In the genomic region with DNA sequence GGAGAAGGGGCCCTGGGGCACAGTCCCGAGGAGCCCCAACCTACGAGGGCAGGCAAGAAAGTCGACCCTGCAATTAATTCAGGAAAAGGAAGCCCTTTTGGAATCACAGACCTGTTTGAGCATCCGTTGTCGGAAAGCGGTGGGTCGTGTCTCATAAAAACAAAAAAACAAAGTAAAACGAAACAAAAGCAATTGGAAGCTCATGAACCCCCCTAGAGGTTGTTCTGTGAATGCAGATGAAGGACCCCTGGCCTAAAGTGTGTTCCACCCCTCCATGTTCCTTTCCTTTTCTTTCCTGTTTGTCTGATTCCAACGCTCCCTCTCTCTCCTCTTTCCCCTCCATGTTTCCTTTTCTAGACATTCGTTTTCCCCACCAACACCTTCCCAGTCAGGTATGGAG, we compare ENCODE assay signal across 10 cellular contexts.
A peak's percentile ranks its signal among the peaks of the same experiment; 100 is the strongest.
DNase-seq lines count a peak whose midpoint lies in the region; ATAC-seq, FAIRE-seq and TF ChIP-seq lines count a peak whose summit lies in the region.
"Had no signal": no experiment of that assay in that cellular context is flagged by ENCODE, and none has a peak within 500 bp of the region (broad histone marks: within the 10 kb centered on the region; RNA-seq: fewer than 3 reads in every experiment).

No MANE protein-coding gene starts in this region.

- TF ChIP-seq POLR2A in HCT116 (IDR thresholded peaks at IDR 0.05; ENCODE audit: borderline replicate concordance, extremely low read depth, insufficient read depth, insufficient read length): no peak

- peak overlapping the region; percentile 50 for H3K4me2 ChIP-seq in HCT116 (ENCODE audit: low read length)

- TF ChIP-seq CTCF in HCT116 (IDR thresholded peaks at IDR 0.05 in 2 of 3, conservative IDR thresholded peaks at IDR 0.05 in 1 of 3; ENCODE audit: borderline replicate concordance in 1 of 3, insufficient read depth in 1 of 3, low read depth in 2 of 3, low read length in 2 of 3): peak; percentile 22 to 59 (median 57); a peak in 3 of 6 replicates

- H3K36me3 Mint-ChIP-seq in memory B cell: no peaks in the 10 kb centered on the region

- peaks cover 11 to 18% of the 10 kb centered on the region in 2 experiments for H3K4me1 ChIP-seq in HCT116 (ENCODE audit: control insufficient read depth in 1 of 2, insufficient read depth in 2 of 2, low read length in 2 of 2)
- H3K4me1 ChIP-seq in adipocyte (ENCODE audit: control insufficient read depth, insufficient read depth, low read length): peaks cover 20% of the 10 kb centered on the region

- ATAC-seq in HCT116 (peak; percentile 48; the same call in 1 of the 2 replicates), memory B cell (ENCODE audit: low read depth) (no peak), GM18867 (IDR thresholded peaks at IDR 0.05; ENCODE audit: unreplicated experiment) (no peak), GM18520 (IDR thresholded peaks at IDR 0.05; ENCODE audit: unreplicated experiment) (no peak), GM21737 (IDR thresholded peaks at IDR 0.05; ENCODE audit: unreplicated experiment) (no peak)

- H3K36me3 ChIP-seq in HCT116 (ENCODE audit: control insufficient read depth in 1 of 2, insufficient read depth in 2 of 2, low read length in 2 of 2) (no peaks in the 10 kb centered on the region), adipocyte (ENCODE audit: control insufficient read depth, insufficient read depth, low read length, severe bottlenecking) (no peaks in the 10 kb centered on the region)

- FAIRE-seq in frontal cortex (lab: Jason Lieb, UNC): no peak

- H3K9ac ChIP-seq in HCT116 (ENCODE audit: low read length): no peak overlapping the region
- H3K9ac ChIP-seq in adipocyte (ENCODE audit: low read length): no peak overlapping the region

- no peaks in the 10 kb centered on the region for H3K79me2 ChIP-seq in HCT116 (ENCODE audit: insufficient read depth, low read length)

- POLR2A ChIA-PET in HCT116 (lab: Charles Lee): no interaction called here

- intact Hi-C loops in HCT116 (cut with micrococcal nuclease): no loop called here

- H3K27me3 ChIP-seq in HCT116 (ENCODE audit: insufficient read depth, low read length): peaks cover 20% of the 10 kb centered on the region; the same call in 1 of the 2 replicates
- H3K27me3 ChIP-seq in adipocyte (replicated peaks; ENCODE audit: control insufficient read depth, insufficient read depth, low read length): peaks cover 25% of the 10 kb centered on the region

- H3K27ac ChIP-seq in HCT116 (ENCODE audit: low read depth, low read length): no peak overlapping the region

- peaks cover 12% of the 10 kb centered on the region for H3K4me1 Mint-ChIP-seq in memory B cell

- H3K4me3 Mint-ChIP-seq in memory B cell: peak overlapping the region; percentile 87

- H3K4me3 ChIP-seq in HCT116 (replicated peaks in 1 of 2; ENCODE audit: low read depth in 1 of 2, low read length in 2 of 2) (no peak overlapping the region), adipocyte (ENCODE audit: low read length) (peak overlapping the region; percentile 54)

- RAD21 ChIA-PET in HCT116 (lab: Charles Lee; ENCODE audit: low non-redundant PET in 1 of 2, low total read pairs in 2 of 2, uncharacterized antibody in 2 of 2, unreplicated experiment in 2 of 2): no interaction called here

- H2AFZ ChIP-seq in HCT116 (ENCODE audit: low read depth, low read length, poor library complexity, severe bottlenecking): no peak overlapping the region

- BruUV-seq in HCT116 (replicated peaks; lab: Mats Ljungman, UMichigan): no TSS peak

- DNase-seq in D341Med (ENCODE audit: low spot score) (peak; percentile 50), HCT116 (ENCODE audit: low read depth, low spot score) (no peak), adipocyte (ENCODE audit: low read depth) (peak; percentile 22), memory B cell (ENCODE audit: low spot score in 2 of 2) (no peak), frontal cortex (ENCODE audit: low spot score in 2 of 2) (no peak)
- DNase-seq: caudate nucleus; stimulated activated CD4-positive, alpha-beta T cell treated with anti-CD3 and anti-CD28 coated beads, Interleukin-1b, Interleukin-23, amount 100 ng/mL, for 48 hours had no signal

- peak overlapping the region; percentile 11 for H3K27ac Mint-ChIP-seq in memory B cell

- peak; percentile 14; the same call in 1 of the 2 replicates for TF ChIP-seq RAD21 in HCT116 (IDR thresholded peaks at IDR 0.05; ENCODE audit: low read depth)

- no peaks in the 10 kb centered on the region for H3K9me3 Mint-ChIP-seq in memory B cell

- H3K9me3 ChIP-seq in HCT116 (ENCODE audit: control insufficient read depth in 1 of 2, insufficient read depth in 1 of 2, low read depth in 1 of 2, low read length in 2 of 2) (no peaks in the 10 kb centered on the region), adipocyte (ENCODE audit: control insufficient read depth, low read length) (no peaks in the 10 kb centered on the region)

- no peaks in the 10 kb centered on the region for H4K20me1 ChIP-seq in HCT116 (ENCODE audit: insufficient read depth)

- H3K9me2 ChIP-seq in HCT116 (ENCODE audit: insufficient read depth): no peaks in the 10 kb centered on the region

- H3K27me3 Mint-ChIP-seq in memory B cell: peaks cover 7% of the 10 kb centered on the region

- CTCF ChIA-PET in HCT116 (lab: Charles Lee): interaction anchor here (0.7 to 2.6 kb wide), 4 partner anchors 13 to 213 kb away, joined by 3 to 7 read pairs (median 3); no protein-coding TSS in a partner anchor

TF ChIP-seq in HCT116, 20 proteins besides CTCF, POLR2A, EP300 and RAD21:
- TF ChIP-seq ZNF274 (IDR thresholded peaks at IDR 0.05; ENCODE audit: low read depth, low read length): no peak
- no peak for TF ChIP-seq CBX3 (IDR thresholded peaks at IDR 0.05; ENCODE audit: low read depth)
- TF ChIP-seq, protein P1, sequence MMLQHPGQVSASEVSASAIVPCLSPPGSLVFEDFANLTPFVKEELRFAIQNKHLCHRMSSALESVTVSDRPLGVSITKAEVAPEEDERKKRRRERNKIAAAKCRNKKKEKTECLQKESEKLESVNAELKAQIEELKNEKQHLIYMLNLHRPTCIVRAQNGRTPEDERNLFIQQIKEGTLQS (IDR thresholded peaks at IDR 0.05): no peak
- no peak for TF ChIP-seq EZH2phosphoT487 (IDR thresholded peaks at IDR 0.05; ENCODE audit: borderline replicate concordance)
- TF ChIP-seq EGR1 (IDR thresholded peaks at IDR 0.05; ENCODE audit: low read depth): no peak
- no peak for TF ChIP-seq JUND (IDR thresholded peaks at IDR 0.05)

Comparison
In these comparisons a context has a peak if more than half of its experiments do, and no peak if none do; other contexts are left out.
1. DNase-seq: peak in D341Med (single experiment) and adipocyte (single experiment); none in HCT116 (single experiment), memory B cell (0 of 2) and frontal cortex (0 of 2).